In the genomic region with DNA sequence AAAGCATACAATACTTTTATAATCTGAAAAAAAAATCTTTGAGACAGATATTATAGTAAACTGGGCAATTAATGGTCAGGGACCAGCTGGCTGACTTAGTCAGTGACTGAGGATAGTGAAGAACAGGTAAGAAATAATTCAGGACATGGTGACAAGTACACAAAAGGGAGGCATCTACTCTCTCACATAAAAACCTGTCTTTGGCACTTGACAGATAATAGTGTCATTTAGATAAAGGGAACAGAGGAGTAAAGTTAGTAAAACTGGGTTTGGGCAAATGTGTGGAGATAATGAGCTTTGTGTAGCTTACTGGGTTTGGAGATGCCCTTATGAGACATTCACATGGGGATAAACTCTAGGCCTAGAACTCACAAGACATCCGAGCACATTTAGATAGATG, we compare ENCODE assay signal across 24 cellular contexts.
"Had no signal": no experiment of that assay in that cellular context is flagged by ENCODE, and none has a peak within 500 bp of the region (broad histone marks: within the 10 kb centered on the region; RNA-seq: fewer than 3 reads in every experiment).

No MANE protein-coding gene starts in this region.

- H3K79me2 ChIP-seq: parathyroid adenoma had no signal

- H3K9ac ChIP-seq: parathyroid adenoma had no signal

- H3K9me3 Mint-ChIP-seq: activated naive CD4-positive, alpha-beta T cell treated with anti-CD3 and anti-CD28 coated beads, Interleukin-2, amount 10 ng/mL, durations not matched to agents 7 days and 5 days; activated naive CD8-positive, alpha-beta T cell treated with anti-CD3 and anti-CD28 coated beads, Interleukin-2, amount 50 U/mL, for 24 hours; stimulated activated effector memory CD8-positive, alpha-beta T cell treated with anti-CD3 and anti-CD28 coated beads, Interleukin-12 subunit alpha, Interleukin-12 subunit beta, amount 100 ng/mL, for 72 hours; T-cell had no signal

- H3K27me3 Mint-ChIP-seq: activated naive CD4-positive, alpha-beta T cell treated with anti-CD3 and anti-CD28 coated beads, Interleukin-2, amount 10 ng/mL, durations not matched to agents 7 days and 5 days; activated naive CD8-positive, alpha-beta T cell treated with anti-CD3 and anti-CD28 coated beads, Interleukin-2, amount 50 U/mL, for 24 hours; T-cell had no signal

- ATAC-seq: activated CD8-positive, alpha-beta T cell treated with anti-CD3 and anti-CD28 coated beads, Interleukin-2, amount 10 ng/mL, durations not matched to agents 7 days and 5 days; activated naive CD8-positive, alpha-beta T cell treated with anti-CD3 and anti-CD28 coated beads, Interleukin-2, amount 50 U/mL, for 24 hours; sciatic nerve; stimulated activated effector memory CD8-positive, alpha-beta T cell treated with anti-CD3 and anti-CD28 coated beads, Interleukin-12 subunit alpha, Interleukin-12 subunit beta, amount 100 ng/mL, for 72 hours; T-cell; upper lobe of right lung had no signal

- H3K27ac Mint-ChIP-seq: activated CD8-positive, alpha-beta T cell treated with anti-CD3 and anti-CD28 coated beads, Interleukin-2, amount 10 ng/mL, durations not matched to agents 7 days and 5 days; activated naive CD4-positive, alpha-beta T cell treated with anti-CD3 and anti-CD28 coated beads, Interleukin-2, amount 10 ng/mL, durations not matched to agents 7 days and 5 days; activated naive CD8-positive, alpha-beta T cell treated with anti-CD3 and anti-CD28 coated beads, Interleukin-2, amount 50 U/mL, for 24 hours; stimulated activated effector memory CD8-positive, alpha-beta T cell treated with anti-CD3 and anti-CD28 coated beads, Interleukin-12 subunit alpha, Interleukin-12 subunit beta, amount 100 ng/mL, for 72 hours; T-cell had no signal

- FAIRE-seq: colon had no signal

- H3K9me3 ChIP-seq: left ventricle myocardium inferior, thoracic aorta, upper lobe of right lung had no signal

- H3K4me1 ChIP-seq: parathyroid adenoma had no signal

- DNase-seq: activated CD4-positive, alpha-beta T cell treated with anti-CD3 and anti-CD28 coated beads for 48 hours; activated CD4-positive, CD25-positive, alpha-beta regulatory T cell; activated CD8-positive, alpha-beta memory T cell treated with anti-CD3 and anti-CD28 coated beads, Interleukin-2, amount 50 U/mL, for 48 hours; activated CD8-positive, alpha-beta T cell treated with anti-CD3 and anti-CD28 coated beads, Interleukin-2, amount 10 ng/mL, durations not matched to agents 7 days and 5 days; activated effector memory CD4-positive, alpha-beta T cell treated with Interleukin-2 at 50 U/mL for 16 hours; activated naive CD4-positive, alpha-beta T cell treated with anti-CD3 and anti-CD28 coated beads, Interleukin-2, amount 10 ng/mL, durations not matched to agents 7 days and 5 days; activated naive CD8-positive, alpha-beta T cell treated with anti-CD3 and anti-CD28 coated beads, Interleukin-2, amount 50 U/mL, for 24 hours; activated T-cell treated with anti-CD3 and anti-CD28 coated beads, Interleukin-2, amount 50 U/mL, for 48 hours; anterior cingulate cortex; brain microvascular endothelial cell; central memory CD4-positive, alpha-beta T cell; foreskin melanocyte; kidney glomerular epithelial cell; left ventricle myocardium inferior; mammary epithelial cell; stimulated activated CD4-positive, alpha-beta T cell treated with anti-CD3 and anti-CD28 coated beads, Interleukin-4, amount 100 ng/mL, for 24 hours; T-cell; T-helper 9 cell; upper lobe of right lung had no signal

- H3K4me3 ChIP-seq: left ventricle myocardium inferior, thoracic aorta, upper lobe of right lung had no signal

- H3K4me3 Mint-ChIP-seq: activated CD8-positive, alpha-beta T cell treated with anti-CD3 and anti-CD28 coated beads, Interleukin-2, amount 10 ng/mL, durations not matched to agents 7 days and 5 days; activated naive CD4-positive, alpha-beta T cell treated with anti-CD3 and anti-CD28 coated beads, Interleukin-2, amount 10 ng/mL, durations not matched to agents 7 days and 5 days; activated naive CD8-positive, alpha-beta T cell treated with anti-CD3 and anti-CD28 coated beads, Interleukin-2, amount 50 U/mL, for 24 hours; stimulated activated effector memory CD8-positive, alpha-beta T cell treated with anti-CD3 and anti-CD28 coated beads, Interleukin-12 subunit alpha, Interleukin-12 subunit beta, amount 100 ng/mL, for 72 hours; T-cell had no signal

- H3K27ac ChIP-seq: brain microvascular endothelial cell, left ventricle myocardium inferior, parathyroid adenoma, thoracic aorta, upper lobe of right lung had no signal

- H3K36me3 ChIP-seq: brain microvascular endothelial cell, left ventricle myocardium inferior, thoracic aorta, upper lobe of right lung had no signal

- H3K27me3 ChIP-seq: brain microvascular endothelial cell, upper lobe of right lung had no signal

- H2AFZ ChIP-seq: parathyroid adenoma had no signal
